In genomic region chrX:39814391-39814790, GRCh38 we compare ENCODE assay signal across 8 cellular contexts.
A peak's percentile ranks its signal among the peaks of the same experiment; 100 is the strongest.
DNase-seq lines count a peak whose midpoint lies in the region; ATAC-seq and TF ChIP-seq lines count a peak whose summit lies in the region.

No MANE protein-coding gene starts in this region.

- DNase-seq in NCI-H345 (lab: John Stamatoyannopoulos, UW): peak; percentile 31
- no peak for DNase-seq in NCI-H345 treated with DMSO at 0.1 percent for 48 hours (lab: John Stamatoyannopoulos, UW; ENCODE audit: unreplicated experiment)
- DNase-seq in NCI-H1694 treated with DMSO at 0.1 percent for 48 hours (lab: John Stamatoyannopoulos, UW): peak; percentile 54
- DNase-seq in activated CD8-positive, alpha-beta T cell treated with anti-CD3 and anti-CD28 coated beads, Interleukin-2, amount 10 ng/mL, durations not matched to agents 7 days and 5 days: peak; percentile 64
- DNase-seq in foreskin keratinocyte: no peak
- DNase-seq in stimulated activated CD8-positive, alpha-beta memory T cell treated with anti-CD3 and anti-CD28 coated beads, Interleukin-4, amount 100 ng/mL, for 48 hours: peak; percentile 46
- DNase-seq in iPS-NIHi7 (ENCODE audit: extremely low spot score): no peak

- no peak overlapping the region for H3K4me3 Mint-ChIP-seq in activated CD8-positive, alpha-beta T cell treated with anti-CD3 and anti-CD28 coated beads, Interleukin-2, amount 10 ng/mL, durations not matched to agents 7 days and 5 days

- no peaks in the 10 kb centered on the region for H3K4me1 ChIP-seq in foreskin keratinocyte

- H3K9me3 Mint-ChIP-seq in activated CD8-positive, alpha-beta T cell treated with anti-CD3 and anti-CD28 coated beads, Interleukin-2, amount 10 ng/mL, durations not matched to agents 7 days and 5 days (ENCODE audit: insufficient read depth): no peaks in the 10 kb centered on the region

- TF ChIP-seq CTCF in foreskin keratinocyte (conservative IDR thresholded peaks at IDR 0.05): peak; percentile 64

- H3K27me3 Mint-ChIP-seq in activated CD8-positive, alpha-beta T cell treated with anti-CD3 and anti-CD28 coated beads, Interleukin-2, amount 10 ng/mL, durations not matched to agents 7 days and 5 days (ENCODE audit: low read depth): peaks cover 3% of the 10 kb centered on the region

- peak; percentile 69 for ATAC-seq in activated CD8-positive, alpha-beta T cell treated with anti-CD3 and anti-CD28 coated beads, Interleukin-2, amount 10 ng/mL, durations not matched to agents 7 days and 5 days
- ATAC-seq in foreskin keratinocyte (no peak), GM21786 (IDR thresholded peaks at IDR 0.05; ENCODE audit: unreplicated experiment) (no peak)

- no peaks in the 10 kb centered on the region for H3K27me3 ChIP-seq in foreskin keratinocyte

- no peaks in the 10 kb centered on the region for H3K36me3 Mint-ChIP-seq in activated CD8-positive, alpha-beta T cell treated with anti-CD3 and anti-CD28 coated beads, Interleukin-2, amount 10 ng/mL, durations not matched to agents 7 days and 5 days (ENCODE audit: low read depth)

- H3K27ac Mint-ChIP-seq in activated CD8-positive, alpha-beta T cell treated with anti-CD3 and anti-CD28 coated beads, Interleukin-2, amount 10 ng/mL, durations not matched to agents 7 days and 5 days: no peak overlapping the region

- H3K4me1 Mint-ChIP-seq in activated CD8-positive, alpha-beta T cell treated with anti-CD3 and anti-CD28 coated beads, Interleukin-2, amount 10 ng/mL, durations not matched to agents 7 days and 5 days (ENCODE audit: low read depth): peaks cover 27% of the 10 kb centered on the region

- CTCF ChIA-PET in activated CD8-positive, alpha-beta T cell treated with anti-CD3 and anti-CD28 coated beads, Interleukin-2, amount 10 ng/mL, durations not matched to agents 7 days and 5 days (lab: Charles Lee): interaction anchor here (0.6 to 1.4 kb wide), 9 partner anchors 10 to 354 kb away, joined by 3 to 4 read pairs (median 3); no protein-coding TSS in a partner anchor

- H3K27ac ChIP-seq in foreskin keratinocyte: no peak overlapping the region

- POLR2A ChIA-PET in activated CD8-positive, alpha-beta T cell treated with anti-CD3 and anti-CD28 coated beads, Interleukin-2, amount 10 ng/mL, durations not matched to agents 7 days and 5 days (lab: Charles Lee): interaction anchor here (1.2 to 4.0 kb wide), 2 partner anchors 40 to 280 kb away, joined by 4 to 25 read pairs; no protein-coding TSS in a partner anchor

Comparison
In these comparisons a context has a peak if more than half of its experiments do, and no peak if none do; other contexts are left out.
1. DNase-seq: peak in NCI-H345 (single experiment), NCI-H1694 treated with DMSO at 0.1 percent for 48 hours (single experiment), activated CD8-positive, alpha-beta T cell treated with anti-CD3 and anti-CD28 coated beads, Interleukin-2, amount 10 ng/mL, durations not matched to agents 7 days and 5 days (single experiment) and stimulated activated CD8-positive, alpha-beta memory T cell treated with anti-CD3 and anti-CD28 coated beads, Interleukin-4, amount 100 ng/mL, for 48 hours (single experiment); none in NCI-H345 treated with DMSO at 0.1 percent for 48 hours (single experiment), foreskin keratinocyte (0 of 2) and iPS-NIHi7 (single experiment).